In genomic region chr22:36770946-36771340, GRCh38 we compare ENCODE assay signal across 17 cellular contexts. TPM values are rescaled to one million over a fixed set of nuclear protein-coding genes. Genes with fewer than 3 reads are reported as not detected.
"Had no signal": no experiment of that assay in that cellular context is flagged by ENCODE, and none has a peak within 500 bp of the region (broad histone marks: within the 10 kb centered on the region; RNA-seq: fewer than 3 reads in every experiment).

No MANE protein-coding gene starts in this region.

- H3K4me3 Mint-ChIP-seq: activated naive CD4-positive, alpha-beta T cell treated with anti-CD3 and anti-CD28 coated beads for 36 hours; memory B cell had no signal

- H3K4me3 ChIP-seq: esophagus squamous epithelium, left lung, psoas muscle, right lobe of liver, thyroid gland had no signal

- H3K9me3 Mint-ChIP-seq: activated naive CD4-positive, alpha-beta T cell treated with anti-CD3 and anti-CD28 coated beads for 36 hours; memory B cell had no signal

- H3K27ac ChIP-seq: esophagus squamous epithelium, left lung, psoas muscle, right lobe of liver had no signal

- H3K9me3 ChIP-seq: esophagus squamous epithelium, left lung, psoas muscle, right lobe of liver, SK-N-SH, thyroid gland had no signal

- DNase-seq: activated CD4-positive, alpha-beta T cell treated with anti-CD3 and anti-CD28 coated beads, Interleukin-2, amount 50 U/mL, for 1 hour; activated CD8-positive, alpha-beta memory T cell treated with anti-CD3 and anti-CD28 coated beads for 24 hours; activated naive CD4-positive, alpha-beta T cell treated with anti-CD3 and anti-CD28 coated beads for 36 hours; effector CD4-positive, alpha-beta T cell; esophagus squamous epithelium; hippocampal formation; psoas muscle; right lobe of liver; SK-N-SH; stimulated activated CD4-positive, alpha-beta T cell treated with anti-CD3 and anti-CD28 coated beads, Interleukin-2, amount 100 ng/mL, for 24 hours; T-helper 1 cell; thyroid gland had no signal

- H3K27me3 Mint-ChIP-seq: memory B cell had no signal

- ATAC-seq: left lung, psoas muscle had no signal

- H3K36me3 ChIP-seq: right lobe of liver had no signal

- H3K27me3 ChIP-seq: esophagus squamous epithelium, left lung, right lobe of liver, thyroid gland had no signal

- H3K27ac Mint-ChIP-seq: activated naive CD4-positive, alpha-beta T cell treated with anti-CD3 and anti-CD28 coated beads for 36 hours; memory B cell had no signal

RNA-seq across cellular contexts. Expression of gene PVALB, which starts 45.9 kb away (rescaled TPM):
- total RNA-seq: activated naive CD4-positive, alpha-beta T cell treated with anti-CD3 and anti-CD28 coated beads for 36 hours; endothelial cell of umbilical vein; esophagus squamous epithelium; fibroblast of villous mesenchyme; osteocyte; thyroid gland had no signal
